28 cellular contexts compared by ENCODE assay signal in genomic region chr1:112828716-112829115, GRCh38.
DNase-seq lines count a peak whose midpoint lies in the region; ATAC-seq, FAIRE-seq and TF ChIP-seq lines count a peak whose summit lies in the region.
"Had no signal": no experiment of that assay in that cellular context is flagged by ENCODE, and none has a peak within 500 bp of the region (broad histone marks: within the 10 kb centered on the region; RNA-seq: fewer than 3 reads in every experiment).

No MANE protein-coding gene starts in this region.

- no peak overlapping the region for H3K27ac Mint-ChIP-seq in activated naive CD8-positive, alpha-beta T cell treated with anti-CD3 and anti-CD28 coated beads, Interleukin-2, amount 50 U/mL, for 24 hours
- H3K27ac Mint-ChIP-seq in activated naive CD8-positive, alpha-beta T cell treated with anti-CD3 and anti-CD28 coated beads for 36 hours = no peak overlapping the region
- H3K27ac Mint-ChIP-seq in astrocyte (ENCODE audit: unreplicated experiment) = peak overlapping the region; percentile 72
- H3K27ac Mint-ChIP-seq in endothelial cell (ENCODE audit: unreplicated experiment) = no peak overlapping the region
- H3K27ac Mint-ChIP-seq: CD14-positive monocyte; CD4-positive, alpha-beta memory T cell; CD4-positive, CD25-positive, alpha-beta regulatory T cell had no signal

- H3K4me2 ChIP-seq in astrocyte (ENCODE audit: low read length) = no peak overlapping the region
- H3K4me2 ChIP-seq: BLaER1 had no signal

- intact Hi-C loops in heart right ventricle (cut with DNase I) = no loop called here

- H3K4me1 ChIP-seq in astrocyte (ENCODE audit: insufficient read depth, low read length) = no peaks in the 10 kb centered on the region
- H3K4me1 ChIP-seq in heart right ventricle = peaks cover 0 to 8% (median 0%) of the 10 kb centered on the region in 9 donors
- H3K4me1 ChIP-seq: BLaER1 had no signal

- H3K9me3 ChIP-seq in astrocyte (ENCODE audit: insufficient read depth, low read depth, low read length) (no peaks in the 10 kb centered on the region), heart right ventricle (no peaks in the 10 kb centered on the region)
- H3K9me3 ChIP-seq: BE2C, BLaER1 had no signal

- H3K4me3 ChIP-seq in astrocyte (ENCODE audit: insufficient read depth, low read depth, low read length) (no peak overlapping the region), heart right ventricle (no peak overlapping the region)
- H3K4me3 ChIP-seq: BLaER1, GM12878 had no signal

- H3K27me3 ChIP-seq in astrocyte (ENCODE audit: insufficient read depth, low read length) (no peaks in the 10 kb centered on the region), heart right ventricle (no peaks in the 10 kb centered on the region)
- H3K27me3 ChIP-seq: BE2C, BLaER1 had no signal

- no peaks in the 10 kb centered on the region for H3K9me3 Mint-ChIP-seq in activated naive CD8-positive, alpha-beta T cell treated with anti-CD3 and anti-CD28 coated beads, Interleukin-2, amount 50 U/mL, for 24 hours
- H3K9me3 Mint-ChIP-seq in activated naive CD8-positive, alpha-beta T cell treated with anti-CD3 and anti-CD28 coated beads for 36 hours = peaks cover 5% of the 10 kb centered on the region
- H3K9me3 Mint-ChIP-seq in astrocyte (ENCODE audit: unreplicated experiment) (peaks cover 4% of the 10 kb centered on the region), endothelial cell (ENCODE audit: unreplicated experiment) (no peaks in the 10 kb centered on the region)
- H3K9me3 Mint-ChIP-seq: CD4-positive, CD25-positive, alpha-beta regulatory T cell; CD8-positive, alpha-beta memory T cell had no signal

- no peaks in the 10 kb centered on the region for H4K20me1 ChIP-seq in astrocyte (ENCODE audit: insufficient read depth, low read length)
- H4K20me1 ChIP-seq: BLaER1 had no signal

- 83 to 88% methylated on average over 2 of the region's 2 CpGs for WGBS in heart right ventricle, 2 donors

- H3K79me2 ChIP-seq in astrocyte (ENCODE audit: insufficient read depth, low read length) = no peaks in the 10 kb centered on the region

- H3K9ac ChIP-seq in astrocyte (ENCODE audit: low read length) = no peak overlapping the region
- H3K9ac ChIP-seq: BLaER1 had no signal

- no peak overlapping the region for H3K4me3 Mint-ChIP-seq in activated naive CD8-positive, alpha-beta T cell treated with anti-CD3 and anti-CD28 coated beads, Interleukin-2, amount 50 U/mL, for 24 hours
- no peak overlapping the region for H3K4me3 Mint-ChIP-seq in activated naive CD8-positive, alpha-beta T cell treated with anti-CD3 and anti-CD28 coated beads for 36 hours
- H3K4me3 Mint-ChIP-seq in astrocyte (ENCODE audit: unreplicated experiment) = no peak overlapping the region
- no peak overlapping the region for H3K4me3 Mint-ChIP-seq in endothelial cell (ENCODE audit: unreplicated experiment)
- H3K4me3 Mint-ChIP-seq: CD4-positive, alpha-beta memory T cell; CD4-positive, CD25-positive, alpha-beta regulatory T cell; CD8-positive, alpha-beta memory T cell had no signal

- no peak overlapping the region for H2AFZ ChIP-seq in astrocyte (ENCODE audit: low read depth, low read length)

- H3K4me1 Mint-ChIP-seq in activated naive CD8-positive, alpha-beta T cell treated with anti-CD3 and anti-CD28 coated beads, Interleukin-2, amount 50 U/mL, for 24 hours = peaks cover 8% of the 10 kb centered on the region
- H3K4me1 Mint-ChIP-seq in activated naive CD8-positive, alpha-beta T cell treated with anti-CD3 and anti-CD28 coated beads for 36 hours = no peaks in the 10 kb centered on the region
- H3K4me1 Mint-ChIP-seq in astrocyte (ENCODE audit: low read depth, unreplicated experiment) (no peaks in the 10 kb centered on the region), endothelial cell (ENCODE audit: unreplicated experiment) (peaks cover 33% of the 10 kb centered on the region)
- H3K4me1 Mint-ChIP-seq: CD4-positive, CD25-positive, alpha-beta regulatory T cell; CD8-positive, alpha-beta memory T cell had no signal

- no peak for TF ChIP-seq CTCF in astrocyte (IDR thresholded peaks at IDR 0.05; ENCODE audit: insufficient read depth, low read depth, low read length)
- no peak for TF ChIP-seq CTCF in endothelial cell (IDR thresholded peaks at IDR 0.05; ENCODE audit: unreplicated experiment)
- TF ChIP-seq CTCF in heart right ventricle (IDR thresholded peaks at IDR 0.05) = no peak

- DNase-seq in activated naive CD8-positive, alpha-beta T cell treated with anti-CD3 and anti-CD28 coated beads, Interleukin-2, amount 50 U/mL, for 24 hours = peak; percentile 5
- no peak for DNase-seq in activated naive CD8-positive, alpha-beta T cell treated with anti-CD3 and anti-CD28 coated beads for 36 hours
- no peak for DNase-seq in astrocyte (ENCODE audit: low read depth)
- DNase-seq in kidney tubule cell (ENCODE audit: low spot score) = peak; percentile 36
- no peak for DNase-seq in endothelial cell (ENCODE audit: low spot score)
- no peak for DNase-seq in heart right ventricle
- DNase-seq: 8988T; ACHN; BE2C; C1 segment of cervical spinal cord; CD4-positive, alpha-beta memory T cell; CD4-positive, CD25-positive, alpha-beta regulatory T cell; CD8-positive, alpha-beta memory T cell; COR-L47; DMS 273 treated with DMSO at 0.1 percent for 48 hours; DMS153; DMS53; DMS79; DND-41; EL; GDM1 had no signal

- no peak for ATAC-seq in activated naive CD8-positive, alpha-beta T cell treated with anti-CD3 and anti-CD28 coated beads, Interleukin-2, amount 50 U/mL, for 24 hours
- ATAC-seq in heart right ventricle = no peak
- ATAC-seq: GM12878 had no signal

- H3K36me3 Mint-ChIP-seq in activated naive CD8-positive, alpha-beta T cell treated with anti-CD3 and anti-CD28 coated beads, Interleukin-2, amount 50 U/mL, for 24 hours (ENCODE audit: low read depth) = no peaks in the 10 kb centered on the region
- no peaks in the 10 kb centered on the region for H3K36me3 Mint-ChIP-seq in activated naive CD8-positive, alpha-beta T cell treated with anti-CD3 and anti-CD28 coated beads for 36 hours
- peaks cover 5% of the 10 kb centered on the region for H3K36me3 Mint-ChIP-seq in astrocyte (ENCODE audit: low read depth, unreplicated experiment)
- H3K36me3 Mint-ChIP-seq in endothelial cell (ENCODE audit: low read depth, unreplicated experiment) = no peaks in the 10 kb centered on the region
- H3K36me3 Mint-ChIP-seq: CD14-positive monocyte; CD4-positive, alpha-beta memory T cell; CD4-positive, CD25-positive, alpha-beta regulatory T cell had no signal

- H3K36me3 ChIP-seq in astrocyte (ENCODE audit: insufficient read depth, low read length) (no peaks in the 10 kb centered on the region), heart right ventricle (no peaks in the 10 kb centered on the region)
- H3K36me3 ChIP-seq: BE2C, BLaER1 had no signal

- H3K27ac ChIP-seq in astrocyte (ENCODE audit: low read depth, low read length) (no peak overlapping the region), heart right ventricle (no peak overlapping the region)
- H3K27ac ChIP-seq: BLaER1 had no signal

- H3K27me3 Mint-ChIP-seq in activated naive CD8-positive, alpha-beta T cell treated with anti-CD3 and anti-CD28 coated beads, Interleukin-2, amount 50 U/mL, for 24 hours = peaks cover 6% of the 10 kb centered on the region
- H3K27me3 Mint-ChIP-seq in activated naive CD8-positive, alpha-beta T cell treated with anti-CD3 and anti-CD28 coated beads for 36 hours = no peaks in the 10 kb centered on the region
- H3K27me3 Mint-ChIP-seq in astrocyte (ENCODE audit: low read depth, unreplicated experiment) (peaks cover 11% of the 10 kb centered on the region), endothelial cell (ENCODE audit: unreplicated experiment) (peaks cover 6% of the 10 kb centered on the region)

- FAIRE-seq in astrocyte (lab: Jason Lieb, UNC) = no peak
- FAIRE-seq: A204.1, GM12878, GM12892, GM18507, GM19239 had no signal

Comparison
In these comparisons a context has a peak if more than half of its experiments do, and no peak if none do; other contexts are left out.
1. DNase-seq: peak in activated naive CD8-positive, alpha-beta T cell treated with anti-CD3 and anti-CD28 coated beads, Interleukin-2, amount 50 U/mL, for 24 hours (single experiment) and kidney tubule cell (single experiment); none in activated naive CD8-positive, alpha-beta T cell treated with anti-CD3 and anti-CD28 coated beads for 36 hours (single experiment), astrocyte (single experiment), endothelial cell (single experiment) and heart right ventricle (0 of 2).